Comparison of ENCODE assay signal across 22 cellular contexts in the genomic region with DNA sequence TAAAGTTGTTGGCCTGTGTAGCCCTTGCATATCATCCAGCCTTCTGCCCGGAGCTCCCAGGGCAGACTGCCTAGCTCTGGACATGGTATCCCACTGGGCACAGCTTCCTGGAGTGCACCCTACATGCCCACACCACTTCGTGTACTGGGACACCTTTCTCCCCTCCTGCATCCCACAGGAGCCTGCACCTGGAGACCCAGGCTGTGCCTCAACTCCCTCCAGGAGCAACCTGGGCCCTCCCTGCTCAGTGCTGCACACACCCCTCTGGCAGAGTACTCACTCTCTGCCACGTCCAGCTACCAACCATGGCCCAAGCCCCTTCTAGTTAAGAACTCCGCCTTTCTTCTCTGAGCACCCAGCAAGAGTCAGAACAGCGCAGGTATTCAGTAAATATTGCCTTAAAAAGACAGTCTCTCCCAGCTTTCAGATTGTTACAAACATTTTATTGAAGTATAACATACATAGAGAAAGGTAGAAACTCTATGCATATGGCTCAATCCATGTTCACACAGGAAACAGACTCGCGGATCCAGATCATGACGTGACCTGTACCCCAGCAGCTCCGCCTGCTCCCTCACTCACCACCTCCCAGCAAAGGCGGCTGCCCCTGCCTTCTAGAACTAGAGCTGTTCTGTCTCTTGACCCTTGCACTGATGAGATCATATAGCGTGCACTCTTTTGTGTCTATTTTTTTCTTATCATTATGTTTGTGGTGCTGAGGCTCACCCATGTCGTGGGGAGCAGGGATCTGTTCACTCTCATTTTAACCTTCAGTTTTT.
DNase-seq lines count a peak whose midpoint lies in the region; ATAC-seq, FAIRE-seq and TF ChIP-seq lines count a peak whose summit lies in the region.
"Had no signal": no experiment of that assay in that cellular context is flagged by ENCODE, and none has a peak within 500 bp of the region (broad histone marks: within the 10 kb centered on the region; RNA-seq: fewer than 3 reads in every experiment).

No MANE protein-coding gene starts in this region.

- no peaks in the 10 kb centered on the region for H3K36me3 Mint-ChIP-seq in T-helper 17 cell (ENCODE audit: low read depth)
- H3K36me3 Mint-ChIP-seq: CD4-positive, alpha-beta memory T cell had no signal

- H3K36me3 ChIP-seq in small intestine (ENCODE audit: control insufficient read depth in 2 of 2, insufficient read depth in 2 of 2, low read length in 2 of 2) (no peaks in the 10 kb centered on the region), stomach (no peaks in the 10 kb centered on the region)

- H3K4me3 ChIP-seq in small intestine (ENCODE audit: low read depth in 1 of 2, low read length in 2 of 2) = no peak overlapping the region
- no peak overlapping the region for H3K4me3 ChIP-seq in stomach
- H3K4me3 ChIP-seq: A549, GM23248 had no signal

- TF ChIP-seq POLR2A in stomach (IDR thresholded peaks at IDR 0.05) = no peak

- H3K27ac ChIP-seq in small intestine (ENCODE audit: low read depth in 1 of 2, low read length in 1 of 2) (no peak overlapping the region), stomach (no peak overlapping the region)
- H3K27ac ChIP-seq: A549, GM23248 had no signal

- FAIRE-seq in small intestine (lab: Jason Lieb, UNC) = no peak
- FAIRE-seq: A549 had no signal

- H3K9me3 ChIP-seq in T-helper 17 cell (ENCODE audit: control insufficient read depth, low read length, poor library complexity, severe bottlenecking) (no peaks in the 10 kb centered on the region), small intestine (ENCODE audit: control insufficient read depth, low read depth) (no peaks in the 10 kb centered on the region), stomach (peaks cover 0 to under 1% (median 0%) of the 10 kb centered on the region in 4 donors)
- H3K9me3 ChIP-seq: A549 had no signal

- H3K4me3 Mint-ChIP-seq in T-helper 17 cell = no peak overlapping the region
- H3K4me3 Mint-ChIP-seq: CD4-positive, alpha-beta memory T cell; H9 had no signal

- H3K27me3 ChIP-seq in small intestine (ENCODE audit: control insufficient read depth in 2 of 2, insufficient read depth in 2 of 2, low read length in 2 of 2) (no peaks in the 10 kb centered on the region), stomach (no peaks in the 10 kb centered on the region)

- TF ChIP-seq EP300 in stomach (IDR thresholded peaks at IDR 0.05) = no peak

- ATAC-seq in T-helper 17 cell (no peak), HG03139 (IDR thresholded peaks at IDR 0.05; ENCODE audit: unreplicated experiment) (no peak), GM21381 (IDR thresholded peaks at IDR 0.05; ENCODE audit: unreplicated experiment) (no peak)
- ATAC-seq: A549, PC-3 had no signal

- peaks cover 5% of the 10 kb centered on the region for H3K27me3 Mint-ChIP-seq in T-helper 17 cell
- H3K27me3 Mint-ChIP-seq: CD4-positive, alpha-beta memory T cell had no signal

- TF ChIP-seq CTCF in stomach (IDR thresholded peaks at IDR 0.05) = no peak

- DNase-seq in Daoy (ENCODE audit: low read depth) = peak; percentile 42
- no peak for DNase-seq in T-helper 17 cell
- DNase-seq in left kidney (ENCODE audit: low read depth, low spot score) = peak; percentile 63
- DNase-seq in small intestine = peak; percentile 44
- DNase-seq in stomach = no peak
- DNase-seq: CD4-positive, alpha-beta memory T cell; COR-L47; DMS79 treated with DMSO at 0.1 percent for 48 hours; GM23248; H9; NCI-H1048; NCI-H1417; NCI-H1694; NCI-H2029 treated with DMSO at 0.1 percent for 48 hours; NCI-H446 treated with DMSO at 0.1 percent for 48 hours; NCI-H526; NCI-H82; NK-92 treated with Interleukin-12 subunit alpha and Interleukin-12 subunit beta, amount 100 ng/mL, for 24 hours; PC-3 had no signal

- intact Hi-C loops in stomach (cut with DNase I; ENCODE audit: low total_unique reads) = no loop called here

- H3K4me1 Mint-ChIP-seq in T-helper 17 cell = peaks cover 4% of the 10 kb centered on the region
- H3K4me1 Mint-ChIP-seq: CD4-positive, alpha-beta memory T cell had no signal

- peak overlapping the region; percentile 21 for H3K27ac Mint-ChIP-seq in T-helper 17 cell
- H3K27ac Mint-ChIP-seq: CD4-positive, alpha-beta memory T cell had no signal

- WGBS in small intestine, 3 donors = 45 to 65% (median 55%) methylated on average over 12 of the region's 12 CpGs
- whole genome bisulfite sequencing in stomach, 5 donors = 71 to 78% (median 72%) methylated on average over 12 of the region's 12 CpGs

- H3K4me1 ChIP-seq in small intestine (ENCODE audit: control insufficient read depth in 2 of 2, insufficient read depth in 1 of 2, low read depth in 1 of 2, low read length in 1 of 2) (peaks cover 0 to 2% of the 10 kb centered on the region in 2 donors), stomach (no peaks in the 10 kb centered on the region)
- H3K4me1 ChIP-seq: A549 had no signal

Comparison
In these comparisons a context has a peak if more than half of its experiments do, and no peak if none do; other contexts are left out.
1. DNase-seq: peak in Daoy (single experiment), left kidney (single experiment) and small intestine (single experiment); none in T-helper 17 cell (0 of 3) and stomach (single experiment).